9 cellular contexts compared by ENCODE assay signal in genomic region chr1:102970496-102971078, GRCh38.
A peak's percentile ranks its signal among the peaks of the same experiment; 100 is the strongest.
DNase-seq lines count a peak whose midpoint lies in the region; ATAC-seq and TF ChIP-seq lines count a peak whose summit lies in the region.
"Had no signal": no experiment of that assay in that cellular context is flagged by ENCODE, and none has a peak within 500 bp of the region (broad histone marks: within the 10 kb centered on the region; RNA-seq: fewer than 3 reads in every experiment).

No MANE protein-coding gene starts in this region.

- H3K4me3 ChIP-seq in fibroblast of mammary gland (ENCODE audit: control insufficient read depth, low read depth, low read length) (no peak overlapping the region), skeletal muscle cell (ENCODE audit: low read depth, low read length) (no peak overlapping the region)

- peak; percentile 63 for TF ChIP-seq CTCF in fibroblast of mammary gland (conservative IDR thresholded peaks at IDR 0.05; ENCODE audit: control insufficient read depth, insufficient read depth, low read depth, low read length)

- ATAC-seq in GM19438 (IDR thresholded peaks at IDR 0.05; ENCODE audit: low read depth, unreplicated experiment) (peak; percentile 62), HG03439 (IDR thresholded peaks at IDR 0.05; ENCODE audit: unreplicated experiment) (no peak)
- ATAC-seq: naive thymus-derived CD8-positive, alpha-beta T cell had no signal

- DNase-seq in COR-L47 (lab: John Stamatoyannopoulos, UW): peak; percentile 73
- DNase-seq in LHCN-M2 (ENCODE audit: low read depth): peak; percentile 63
- DNase-seq in RKO (ENCODE audit: low spot score): peak; percentile 77
- DNase-seq in fibroblast of mammary gland (ENCODE audit: low read depth): peak; percentile 79
- DNase-seq in skeletal muscle cell (ENCODE audit: low read depth): peak; percentile 10
- no peak for DNase-seq in DMS79 treated with DMSO at 0.1 percent for 48 hours (lab: John Stamatoyannopoulos, UW)
